In the genomic region with DNA sequence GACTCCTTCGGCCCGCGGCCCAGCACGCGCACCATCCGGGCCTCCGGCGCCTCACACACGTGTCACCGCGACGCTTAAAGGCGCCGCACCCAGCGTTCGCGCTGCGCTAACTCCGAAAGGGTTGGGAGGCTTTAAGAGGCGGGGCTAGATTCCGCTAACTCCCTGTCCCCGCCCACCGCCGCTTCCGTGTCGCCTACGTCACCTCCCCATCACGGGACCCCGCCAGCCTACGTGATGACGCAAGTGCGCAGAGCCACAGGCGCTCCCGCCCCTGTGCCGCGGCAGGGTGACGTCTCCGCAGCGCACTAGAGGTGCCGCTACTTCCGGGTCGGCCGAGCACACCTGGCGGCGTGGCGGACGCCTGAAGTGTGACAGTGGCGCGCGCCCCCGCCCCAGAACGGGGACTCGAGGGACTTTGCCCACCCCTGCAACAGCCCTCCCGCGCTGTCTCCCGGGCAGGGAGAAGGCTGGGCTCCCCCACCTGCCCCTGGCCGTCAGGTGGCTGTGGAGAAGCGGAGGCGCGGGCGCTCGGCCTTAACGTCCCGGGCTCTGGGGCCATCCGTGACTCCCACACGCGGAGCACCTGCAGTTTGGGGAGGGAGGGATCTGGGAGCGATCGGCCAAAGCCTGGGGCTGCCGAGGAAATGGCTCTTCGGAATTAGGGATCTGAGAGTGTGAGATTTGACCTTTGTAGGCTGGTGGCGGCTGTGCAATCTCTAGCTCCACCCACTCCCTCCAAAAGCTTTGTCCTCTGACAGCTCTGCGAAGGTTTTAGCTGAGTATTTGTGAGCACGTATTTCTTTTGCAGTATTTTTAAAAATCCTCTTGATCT, we compare ENCODE assay signal across 8 cellular contexts. TPM values are rescaled to one million over a fixed set of nuclear protein-coding genes. Genes with fewer than 3 reads are reported as not detected.
DNase-seq lines count a peak whose midpoint lies in the region; ATAC-seq and TF ChIP-seq lines count a peak whose summit lies in the region.

A gene (minus strand): TSS at position 35 of the 832 bp plus-strand sequence. CDS start 4,451 bp downstream, outside the sequence.

- no peaks in the 10 kb centered on the region for H3K36me3 ChIP-seq in testis (ENCODE audit: low read depth, missing control alignments)

- TF ChIP-seq POLR2A in testis (IDR thresholded peaks at IDR 0.05) = no peak

- H3K4me1 ChIP-seq in testis = peaks cover 14% of the 10 kb centered on the region

- WGBS in testis, 2 donors = 0 to 1% methylated on average over 14 to 72 of the region's 74 CpGs

- H3K4me3 ChIP-seq in GM08714 (ENCODE audit: low read length) (peak within 1 kb of the TSS; percentile 86), testis (peak within 1 kb of the TSS; percentile 97 to 98)

- H3K27ac ChIP-seq in testis = peak within 1 kb of the TSS; percentile 98 to 99

- intact Hi-C loops in testis (cut with DNase I; ENCODE audit: low total_unique reads) = no loop called here

- TF ChIP-seq CTCF in omental fat pad (IDR thresholded peaks at IDR 0.05) (no peak), testis (IDR thresholded peaks at IDR 0.05) (peak in 2 of 3 experiments; percentile 41 to 48)

- H3K9me3 ChIP-seq in testis = no peaks in the 10 kb centered on the region

- H3K36me3 Mint-ChIP-seq in activated naive CD4-positive, alpha-beta T cell treated with anti-CD3 and anti-CD28 coated beads, Interleukin-2, amount 50 U/mL, for 72 hours = peaks cover 24 to 29% of the 10 kb centered on the region in 2 donors

- H3K27ac Mint-ChIP-seq in activated naive CD4-positive, alpha-beta T cell treated with anti-CD3 and anti-CD28 coated beads, Interleukin-2, amount 50 U/mL, for 72 hours = peak within 1 kb of the TSS; percentile 88 to 97

- DNase-seq in NCI-H1092 treated with DMSO at 0.1 percent for 48 hours (lab: John Stamatoyannopoulos, UW) (peak; percentile 99), SKM-1 (lab: John Stamatoyannopoulos, UW; ENCODE audit: unreplicated experiment) (peak; percentile 93), glomerular endothelial cell (ENCODE audit: extremely low read depth, low read depth, low spot score) (peak; percentile 84), omental fat pad (ENCODE audit: low spot score) (peak; percentile 98), testis (peak; percentile 100)
- peak; percentile 98 to 100 for DNase-seq in activated naive CD4-positive, alpha-beta T cell treated with anti-CD3 and anti-CD28 coated beads, Interleukin-2, amount 50 U/mL, for 72 hours (ENCODE audit: low spot score in 2 of 2)

- no peaks in the 10 kb centered on the region for H3K9me3 Mint-ChIP-seq in activated naive CD4-positive, alpha-beta T cell treated with anti-CD3 and anti-CD28 coated beads, Interleukin-2, amount 50 U/mL, for 72 hours

- no peaks in the 10 kb centered on the region for H3K27me3 ChIP-seq in testis

- ATAC-seq in HG02610 (IDR thresholded peaks at IDR 0.05; ENCODE audit: unreplicated experiment) (peak; percentile 92), omental fat pad (ENCODE audit: low FRiP score) (peak; percentile 94)
- peak; percentile 91 to 94 for ATAC-seq in activated naive CD4-positive, alpha-beta T cell treated with anti-CD3 and anti-CD28 coated beads, Interleukin-2, amount 50 U/mL, for 72 hours

RNA-seq across cellular contexts. Expression of the gene that starts here (rescaled TPM):
- total RNA-seq in activated naive CD4-positive, alpha-beta T cell treated with anti-CD3 and anti-CD28 coated beads, Interleukin-2, amount 50 U/mL, for 72 hours = 10 to 100 TPM; 82.2 to 88.1 TPM
- 34.3 and 41.2 TPM in 2 replicates for total RNA-seq in glomerular endothelial cell
- total RNA-seq in omental fat pad = 100 to 1,000 TPM in 2 of 4 donors, 10 to 100 TPM in 2; 32.5 to 162 (median 86.7) TPM
- 10 to 100 TPM; 77.5 to 79.8 TPM for total RNA-seq in testis
- 32.8 TPM for polyA plus RNA-seq in testis (ENCODE audit: insufficient read depth, low read depth, low replicate concordance)

Comparison
In these comparisons a context has a peak if more than half of its experiments do, and no peak if none do; other contexts are left out.
1. Peak in every context shown above with its lines: DNase-seq, ATAC-seq, H3K4me3 ChIP-seq and H3K27ac ChIP-seq.
2. CTCF ChIP-seq: peak in testis (2 of 3); none in omental fat pad (0 of 3).